Comparison of ENCODE assay signal across 1 cellular context in the genomic region with DNA sequence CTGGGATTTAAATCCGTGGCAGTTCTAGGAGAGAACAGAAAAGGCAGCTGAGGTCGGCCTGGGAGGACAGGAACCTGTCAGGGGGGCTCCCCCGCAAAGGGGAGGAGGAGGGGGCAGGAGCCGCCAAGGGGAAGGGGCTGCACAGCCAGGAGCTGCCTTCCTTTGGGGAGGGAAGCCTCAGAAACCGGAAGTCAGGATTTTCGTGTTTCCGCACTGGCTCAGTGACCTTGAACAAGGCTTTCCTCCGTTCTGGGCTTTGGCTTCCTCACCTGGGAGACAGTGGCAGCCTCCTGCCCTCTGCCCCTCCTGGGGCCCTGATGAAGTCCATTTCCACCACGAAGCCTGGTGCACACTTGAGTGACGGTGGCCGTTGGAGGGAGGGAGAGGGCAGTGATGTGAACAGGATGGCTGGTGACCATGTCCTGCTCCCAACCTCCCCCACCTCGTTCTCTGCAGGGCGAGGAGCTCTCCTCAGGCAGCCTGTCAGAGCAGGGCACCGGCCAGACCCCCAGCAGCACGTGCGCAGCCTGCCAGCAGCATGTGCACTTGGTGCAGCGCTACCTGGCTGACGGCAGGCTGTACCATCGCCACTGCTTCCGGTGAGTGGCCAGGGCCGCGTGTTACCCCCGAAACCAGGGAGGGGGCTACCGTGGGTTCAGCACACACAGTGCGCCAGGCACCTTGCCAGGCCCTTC.
TF ChIP-seq lines count a peak whose summit lies in the region.

No MANE protein-coding gene starts in this region.

TF ChIP-seq in GM12891, 5 proteins besides CTCF, POLR2A, EP300 and RAD21:
- TF ChIP-seq PAX5 (IDR thresholded peaks at IDR 0.05; ENCODE audit: insufficient read depth, low read length, severe bottlenecking) (no peak), SPI1 (IDR thresholded peaks at IDR 0.05; ENCODE audit: low read depth, low read length) (no peak), POU2F2 (IDR thresholded peaks at IDR 0.05; ENCODE audit: low read depth, low read length) (no peak), TAF1 (IDR thresholded peaks at IDR 0.05; ENCODE audit: low read depth, low read length) (no peak), POLR2AphosphoS5 (IDR thresholded peaks at IDR 0.05; ENCODE audit: low read depth, low read length) (no peak)
